18 cellular contexts compared by ENCODE assay signal in the genomic region with DNA sequence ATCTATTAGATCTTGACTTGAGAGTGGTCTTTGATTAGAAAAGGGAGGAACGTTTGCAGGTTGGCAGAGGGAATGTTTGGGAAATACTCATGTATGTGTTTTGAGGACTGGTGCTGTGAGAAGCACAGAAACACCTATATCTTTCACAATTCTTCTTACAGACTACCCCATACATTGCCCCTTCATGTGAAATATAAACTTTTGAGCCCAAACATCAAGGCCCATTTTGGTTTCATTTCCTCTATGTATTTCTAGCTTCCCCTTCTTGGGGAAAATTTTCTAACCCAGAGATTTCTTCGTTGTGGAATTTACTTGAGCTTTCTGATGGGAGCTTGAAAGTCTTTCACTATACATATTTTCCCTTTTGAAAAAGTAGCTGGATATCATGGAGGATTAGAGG.
DNase-seq lines count a peak whose midpoint lies in the region; ATAC-seq and TF ChIP-seq lines count a peak whose summit lies in the region.
"Had no signal": no experiment of that assay in that cellular context is flagged by ENCODE, and none has a peak within 500 bp of the region (broad histone marks: within the 10 kb centered on the region; RNA-seq: fewer than 3 reads in every experiment).

No MANE protein-coding gene starts in this region.

- H3K9me3 Mint-ChIP-seq in activated B cell treated with CpG ODN at 0.5 μM for 24 hours (no peaks in the 10 kb centered on the region), naive B cell (no peaks in the 10 kb centered on the region)
- H3K9me3 Mint-ChIP-seq: brain had no signal

- CTCF ChIA-PET in activated B cell treated with CpG ODN at 0.5 μM for 24 hours (lab: Charles Lee) (interaction anchor here (0.7 to 1.9 kb wide), 3 partner anchors 12 to 132 kb away, joined by 3 to 4 read pairs (median 3); no protein-coding TSS in a partner anchor), A673 (lab: Charles Lee) (no interaction called here)

- H3K4me1 ChIP-seq in Karpas-422 (ENCODE audit: low read length) = peaks cover 27% of the 10 kb centered on the region
- no peaks in the 10 kb centered on the region for H3K4me1 ChIP-seq in A673 (ENCODE audit: insufficient read depth, low read length, poor library complexity, severe bottlenecking)
- H3K4me1 ChIP-seq: upper lobe of right lung had no signal

- H3K4me3 ChIP-seq in Karpas-422 (ENCODE audit: low read length) (no peak overlapping the region), A673 (ENCODE audit: low read depth, low read length, poor library complexity, severe bottlenecking) (no peak overlapping the region)
- H3K4me3 ChIP-seq: smooth muscle cell, upper lobe of right lung had no signal

- intact Hi-C loops in activated B cell treated with CpG ODN at 0.5 μM for 24 hours (cut with micrococcal nuclease) = loop anchor here (2.0 to 10.0 kb wide), 2 partner anchors 25 to 393 kb away; no protein-coding TSS in a partner anchor
- intact Hi-C loops in A673 (cut with micrococcal nuclease; ENCODE audit: unreplicated experiment) = loop anchor here (2.0 kb wide), 1 partner anchor 419 kb away; no protein-coding TSS in a partner anchor

- H3K4me2 ChIP-seq in Karpas-422 (ENCODE audit: low read depth, low read length, poor library complexity, severe bottlenecking) = peak overlapping the region; percentile 17
- H3K4me2 ChIP-seq: smooth muscle cell had no signal

- H3K36me3 ChIP-seq in Karpas-422 (ENCODE audit: insufficient read depth, low read length) (no peaks in the 10 kb centered on the region), A673 (ENCODE audit: insufficient read depth, low read length, poor library complexity, severe bottlenecking) (no peaks in the 10 kb centered on the region)
- H3K36me3 ChIP-seq: upper lobe of right lung had no signal

- no peaks in the 10 kb centered on the region for H3K27me3 ChIP-seq in Karpas-422 (ENCODE audit: low read length)
- H3K27me3 ChIP-seq in A673 (replicated peaks; ENCODE audit: insufficient read depth, low read depth, low read length, poor library complexity) = no peaks in the 10 kb centered on the region
- H3K27me3 ChIP-seq: upper lobe of right lung had no signal

- no peak overlapping the region for H3K9ac ChIP-seq in Karpas-422 (ENCODE audit: low read length)

- H3K4me3 Mint-ChIP-seq in activated B cell treated with CpG ODN at 0.5 μM for 24 hours = no peak overlapping the region
- H3K4me3 Mint-ChIP-seq in naive B cell = peak overlapping the region in 6 of 8 donors; percentile 4 to 71 (median 40)
- H3K4me3 Mint-ChIP-seq: brain had no signal

- no peaks in the 10 kb centered on the region for H3K36me3 Mint-ChIP-seq in activated B cell treated with CpG ODN at 0.5 μM for 24 hours (ENCODE audit: low read depth)
- peaks cover 0 to 5% of the 10 kb centered on the region in 2 donors for H3K36me3 Mint-ChIP-seq in naive B cell
- H3K36me3 Mint-ChIP-seq: brain had no signal

- no TSS peak for BruUV-seq in A673 (replicated peaks; lab: Mats Ljungman, UMichigan)

- peaks cover 29% of the 10 kb centered on the region for H3K4me1 Mint-ChIP-seq in activated B cell treated with CpG ODN at 0.5 μM for 24 hours
- H3K4me1 Mint-ChIP-seq in naive B cell = peaks cover 28 to 43% (median 34%) of the 10 kb centered on the region in 3 donors
- H3K4me1 Mint-ChIP-seq: brain had no signal

- DNase-seq in SKM-1 treated with dmso at 0.1 percent for 144 hours (lab: John Stamatoyannopoulos, UW; ENCODE audit: unreplicated experiment) (peak; percentile 53), SKM-1 (lab: John Stamatoyannopoulos, UW; ENCODE audit: unreplicated experiment) (no peak), Karpas-422 (peak; percentile 44), activated B cell treated with CpG ODN at 0.5 μM for 24 hours (no peak), naive B cell (peak; percentile 35), NCI-H446 (lab: John Stamatoyannopoulos, UW) (no peak), A673 (ENCODE audit: low spot score) (no peak)
- DNase-seq: activated CD4-positive, alpha-beta T cell treated with anti-CD3 and anti-CD28 coated beads for 48 hours; activated effector memory CD4-positive, alpha-beta T cell treated with anti-CD3 and anti-CD28 coated beads, Interleukin-2, amount 50 U/mL, for 16 hours; dermis blood vessel endothelial cell; DND-41; NCI-H1048; T-helper 9 cell; upper lobe of right lung had no signal

- ATAC-seq in activated B cell treated with CpG ODN at 0.5 μM for 24 hours (ENCODE audit: low read depth) (peak; percentile 37), naive B cell (ENCODE audit: low read depth in 2 of 2) (peak; percentile 85 to 94), HG03457 (IDR thresholded peaks at IDR 0.05; ENCODE audit: unreplicated experiment) (no peak)
- ATAC-seq: upper lobe of right lung had no signal

- 0 out of 2 replicates have a peak overlapping the region, but pooled peaks have one; percentile 66 for H2AFZ ChIP-seq in Karpas-422 (ENCODE audit: low read length)

- H3K27ac Mint-ChIP-seq in activated B cell treated with CpG ODN at 0.5 μM for 24 hours = peak overlapping the region; percentile 18
- peak overlapping the region in 5 of 6 donors; percentile 0 to 79 (median 40) for H3K27ac Mint-ChIP-seq in naive B cell
- H3K27ac Mint-ChIP-seq: brain had no signal

- TF ChIP-seq CTCF in activated B cell treated with CpG ODN at 0.5 μM for 24 hours (IDR thresholded peaks at IDR 0.05) (no peak), A673 (conservative IDR thresholded peaks at IDR 0.05; ENCODE audit: low read depth, low read length) (no peak)

- no peaks in the 10 kb centered on the region for H3K9me3 ChIP-seq in Karpas-422 (ENCODE audit: low read length)
- H3K9me3 ChIP-seq in A673 (ENCODE audit: low read depth, low read length, poor library complexity, severe bottlenecking) = no peaks in the 10 kb centered on the region
- H3K9me3 ChIP-seq: upper lobe of right lung had no signal

- H3K27ac ChIP-seq in Karpas-422 (ENCODE audit: low read length) (no peak overlapping the region), A673 (ENCODE audit: low read depth, low read length, poor library complexity, severe bottlenecking) (no peak overlapping the region)
- H3K27ac ChIP-seq: 22Rv1, upper lobe of right lung had no signal

- H3K79me2 ChIP-seq in Karpas-422 (ENCODE audit: low read length) = no peaks in the 10 kb centered on the region

- H4K20me1 ChIP-seq in Karpas-422 (ENCODE audit: insufficient read depth, low read depth, low read length) = no peaks in the 10 kb centered on the region

- H3K27me3 Mint-ChIP-seq in activated B cell treated with CpG ODN at 0.5 μM for 24 hours = no peaks in the 10 kb centered on the region
- H3K27me3 Mint-ChIP-seq in naive B cell = no peaks in the 10 kb centered on the region

- H3K9me2 ChIP-seq in Karpas-422 (replicated peaks; ENCODE audit: insufficient read depth, low read length) = no peaks in the 10 kb centered on the region

- POLR2A ChIA-PET in activated B cell treated with CpG ODN at 0.5 μM for 24 hours (lab: Charles Lee) = interaction anchor here (0.6 kb wide), 2 partner anchors 23 to 27 kb away, joined by 3 read pairs; no protein-coding TSS in a partner anchor
- POLR2A ChIA-PET in A673 (lab: Charles Lee; ENCODE audit: low non-redundant PET) = no interaction called here

Comparison
In these comparisons a context has a peak if more than half of its experiments do, and no peak if none do; other contexts are left out.
1. DNase-seq: peak in SKM-1 treated with dmso at 0.1 percent for 144 hours (single experiment), Karpas-422 (single experiment) and naive B cell (single experiment); none in SKM-1 (single experiment), activated B cell treated with CpG ODN at 0.5 μM for 24 hours (single experiment), NCI-H446 (0 of 2) and A673 (single experiment).